ENCODE assay signal across 26 cellular contexts in the genomic region with DNA sequence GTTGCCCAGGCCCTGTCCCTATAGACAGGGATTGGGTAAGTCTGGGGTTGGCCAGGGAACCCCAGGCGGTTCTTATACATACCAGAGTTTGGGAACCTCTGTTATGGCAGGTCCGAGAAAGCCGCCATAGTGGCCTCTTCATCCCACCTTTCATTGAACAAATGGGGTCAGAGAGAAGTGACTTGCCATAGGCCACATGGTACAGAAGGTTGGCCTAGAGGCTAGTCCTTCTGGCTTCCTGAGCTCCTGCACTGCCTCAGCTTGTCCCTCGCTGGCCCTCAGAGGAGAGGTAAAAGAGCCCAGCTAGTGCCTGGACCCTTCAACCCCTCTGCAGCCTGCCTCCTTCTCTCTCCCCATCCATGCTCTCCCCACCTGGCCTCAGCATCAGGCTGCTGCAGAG.
"Had no signal": no experiment of that assay in that cellular context is flagged by ENCODE, and none has a peak within 500 bp of the region (broad histone marks: within the 10 kb centered on the region; RNA-seq: fewer than 3 reads in every experiment).

No MANE protein-coding gene starts in this region.

- H3K27ac Mint-ChIP-seq: activated B cell treated with CpG ODN at 0.5 μM for 24 hours; activated CD4-positive, alpha-beta T cell treated with anti-CD3 and anti-CD28 coated beads for 36 hours; activated CD8-positive, alpha-beta T cell treated with anti-CD3 and anti-CD28 coated beads, Interleukin-2, amount 10 ng/mL, durations not matched to agents 7 days and 5 days; activated naive CD4-positive, alpha-beta T cell treated with anti-CD3 and anti-CD28 coated beads, Interleukin-2, amount 10 ng/mL, durations not matched to agents 7 days and 5 days; activated naive CD8-positive, alpha-beta T cell treated with anti-CD3 and anti-CD28 coated beads, Interleukin-2, amount 10 ng/mL, durations not matched to agents 7 days and 5 days; activated T-cell treated with anti-CD3 and anti-CD28 coated beads, Interleukin-2, amount 50 U/mL, for 24 hours; dendritic cell treated with granulocyte-macrophage colony-stimulating factor and Interleukin-4, amounts not matched to agents 40 ng/mL and 50 ng/mL, for 4 days; memory B cell; naive thymus-derived CD4-positive, alpha-beta T cell; stimulated activated naive B cell treated with anti-CD40 and anti-IgM and Interleukin-4, amounts not matched to agents 10 μg/mL and 1 μg/mL and 100 μg/mL, for 72 hours; T-cell; T-helper 2 cell treated with Interferon-gamma antibody and Interleukin-4, amounts not matched to agents 5 μg/mL and 100 μg/mL, for 36 hours had no signal

- H3K36me3 Mint-ChIP-seq: activated naive CD4-positive, alpha-beta T cell treated with anti-CD3 and anti-CD28 coated beads, Interleukin-2, amount 10 ng/mL, durations not matched to agents 7 days and 5 days; activated naive CD8-positive, alpha-beta T cell treated with anti-CD3 and anti-CD28 coated beads, Interleukin-2, amount 10 ng/mL, durations not matched to agents 7 days and 5 days; memory B cell; naive thymus-derived CD4-positive, alpha-beta T cell; stimulated activated naive B cell treated with anti-CD40 and anti-IgM and Interleukin-4, amounts not matched to agents 10 μg/mL and 1 μg/mL and 100 μg/mL, for 72 hours; T-cell had no signal

- H3K27ac ChIP-seq: ascending aorta, brain microvascular endothelial cell, stomach, tibial artery had no signal

- H3K27me3 ChIP-seq: ascending aorta, brain microvascular endothelial cell, tibial artery had no signal

- H3K4me1 ChIP-seq: ascending aorta, stomach, tibial artery had no signal

- H3K36me3 ChIP-seq: ascending aorta, brain microvascular endothelial cell, stomach, tibial artery had no signal

- ATAC-seq: activated CD4-positive, alpha-beta T cell treated with anti-CD3 and anti-CD28 coated beads for 36 hours; activated CD8-positive, alpha-beta T cell treated with anti-CD3 and anti-CD28 coated beads, Interleukin-2, amount 10 ng/mL, durations not matched to agents 7 days and 5 days; naive thymus-derived CD4-positive, alpha-beta T cell; right cardiac atrium; stimulated activated naive B cell treated with anti-CD40 and anti-IgM and Interleukin-4, amounts not matched to agents 10 μg/mL and 1 μg/mL and 100 μg/mL, for 72 hours; T-cell had no signal

- H3K4me1 Mint-ChIP-seq: activated B cell treated with CpG ODN at 0.5 μM for 24 hours; activated CD4-positive, alpha-beta T cell treated with anti-CD3 and anti-CD28 coated beads for 36 hours; activated naive CD4-positive, alpha-beta T cell treated with anti-CD3 and anti-CD28 coated beads, Interleukin-2, amount 10 ng/mL, durations not matched to agents 7 days and 5 days; activated naive CD8-positive, alpha-beta T cell treated with anti-CD3 and anti-CD28 coated beads, Interleukin-2, amount 10 ng/mL, durations not matched to agents 7 days and 5 days; memory B cell; naive thymus-derived CD4-positive, alpha-beta T cell; stimulated activated naive B cell treated with anti-CD40 and anti-IgM and Interleukin-4, amounts not matched to agents 10 μg/mL and 1 μg/mL and 100 μg/mL, for 72 hours; T-cell had no signal

- H3K27me3 Mint-ChIP-seq: activated CD4-positive, alpha-beta T cell treated with anti-CD3 and anti-CD28 coated beads for 36 hours; activated naive CD8-positive, alpha-beta T cell treated with anti-CD3 and anti-CD28 coated beads, Interleukin-2, amount 10 ng/mL, durations not matched to agents 7 days and 5 days had no signal

- H3K9me3 Mint-ChIP-seq: activated naive CD4-positive, alpha-beta T cell treated with anti-CD3 and anti-CD28 coated beads, Interleukin-2, amount 10 ng/mL, durations not matched to agents 7 days and 5 days; activated naive CD8-positive, alpha-beta T cell treated with anti-CD3 and anti-CD28 coated beads, Interleukin-2, amount 10 ng/mL, durations not matched to agents 7 days and 5 days; activated T-cell treated with anti-CD3 and anti-CD28 coated beads, Interleukin-2, amount 50 U/mL, for 24 hours; dendritic cell treated with granulocyte-macrophage colony-stimulating factor and Interleukin-4, amounts not matched to agents 40 ng/mL and 50 ng/mL, for 4 days; T-helper 2 cell treated with Interferon-gamma antibody and Interleukin-4, amounts not matched to agents 5 μg/mL and 100 μg/mL, for 36 hours had no signal

- DNase-seq: activated B cell treated with CpG ODN at 0.5 μM for 24 hours; activated CD4-positive, alpha-beta T cell treated with anti-CD3 and anti-CD28 coated beads for 36 hours; activated CD8-positive, alpha-beta T cell treated with anti-CD3 and anti-CD28 coated beads, Interleukin-2, amount 10 ng/mL, durations not matched to agents 7 days and 5 days; activated gamma-delta T cell; activated naive CD4-positive, alpha-beta T cell treated with anti-CD3 and anti-CD28 coated beads, Interleukin-2, amount 10 ng/mL, durations not matched to agents 7 days and 5 days; activated naive CD8-positive, alpha-beta T cell treated with anti-CD3 and anti-CD28 coated beads, Interleukin-2, amount 10 ng/mL, durations not matched to agents 7 days and 5 days; activated T-cell treated with anti-CD3 and anti-CD28 coated beads, Interleukin-2, amount 50 U/mL, for 24 hours; brain microvascular endothelial cell; central memory CD4-positive, alpha-beta T cell; effector CD8-positive, alpha-beta T cell; midbrain; naive thymus-derived CD4-positive, alpha-beta T cell; occipital lobe; right cardiac atrium; stimulated activated CD4-positive, alpha-beta T cell treated with anti-CD3 and anti-CD28 coated beads, Interleukin-15, amount 100 ng/mL, for 24 hours; stimulated activated CD4-positive, alpha-beta T cell treated with anti-CD3 and anti-CD28 coated beads, Interleukin-2, amount 100 ng/mL, for 24 hours; stimulated activated naive B cell treated with anti-CD40 and anti-IgM and Interleukin-4, amounts not matched to agents 10 μg/mL and 1 μg/mL and 100 μg/mL, for 72 hours; stomach; T-cell; tibial artery had no signal

- H3K4me3 Mint-ChIP-seq: activated B cell treated with CpG ODN at 0.5 μM for 24 hours; activated CD4-positive, alpha-beta T cell treated with anti-CD3 and anti-CD28 coated beads for 36 hours; activated CD8-positive, alpha-beta T cell treated with anti-CD3 and anti-CD28 coated beads, Interleukin-2, amount 10 ng/mL, durations not matched to agents 7 days and 5 days; activated naive CD4-positive, alpha-beta T cell treated with anti-CD3 and anti-CD28 coated beads, Interleukin-2, amount 10 ng/mL, durations not matched to agents 7 days and 5 days; activated naive CD8-positive, alpha-beta T cell treated with anti-CD3 and anti-CD28 coated beads, Interleukin-2, amount 10 ng/mL, durations not matched to agents 7 days and 5 days; activated T-cell treated with anti-CD3 and anti-CD28 coated beads, Interleukin-2, amount 50 U/mL, for 24 hours; dendritic cell treated with granulocyte-macrophage colony-stimulating factor and Interleukin-4, amounts not matched to agents 40 ng/mL and 50 ng/mL, for 4 days; memory B cell; naive thymus-derived CD4-positive, alpha-beta T cell; stimulated activated naive B cell treated with anti-CD40 and anti-IgM and Interleukin-4, amounts not matched to agents 10 μg/mL and 1 μg/mL and 100 μg/mL, for 72 hours; T-cell; T-helper 2 cell treated with Interferon-gamma antibody and Interleukin-4, amounts not matched to agents 5 μg/mL and 100 μg/mL, for 36 hours had no signal

- H3K4me3 ChIP-seq: ascending aorta, stomach, tibial artery had no signal

- FAIRE-seq: frontal cortex, islet of Langerhans had no signal
